Comparison of ENCODE assay signal across 15 cellular contexts in genomic region chr10:43946445-43946844, GRCh38.
DNase-seq lines count a peak whose midpoint lies in the region; ATAC-seq and TF ChIP-seq lines count a peak whose summit lies in the region.
"Had no signal": no experiment of that assay in that cellular context is flagged by ENCODE, and none has a peak within 500 bp of the region (broad histone marks: within the 10 kb centered on the region; RNA-seq: fewer than 3 reads in every experiment).

No MANE protein-coding gene starts in this region.

- no peaks in the 10 kb centered on the region for H3K9me3 ChIP-seq in right atrium auricular region

- no peak overlapping the region for H3K4me3 Mint-ChIP-seq in progenitor cell of endocrine pancreas (ENCODE audit: low read depth)
- H3K4me3 Mint-ChIP-seq: B cell; CD4-positive, alpha-beta T cell; HFFc6 had no signal

- H3K4me1 ChIP-seq in right atrium auricular region = peaks cover 0 to 20% of the 10 kb centered on the region in 2 donors

- H3K4me1 Mint-ChIP-seq in progenitor cell of endocrine pancreas (ENCODE audit: low read depth) = no peaks in the 10 kb centered on the region
- H3K4me1 Mint-ChIP-seq: B cell had no signal

- no peak for ATAC-seq in GM18502 (IDR thresholded peaks at IDR 0.05; ENCODE audit: poor library complexity, unreplicated experiment)
- ATAC-seq: HepG2 had no signal

- H3K27ac ChIP-seq in right atrium auricular region = no peak overlapping the region

- no peak overlapping the region for H3K4me3 ChIP-seq in right atrium auricular region

- no peaks in the 10 kb centered on the region for H3K36me3 ChIP-seq in right atrium auricular region

- no peaks in the 10 kb centered on the region for H3K36me3 Mint-ChIP-seq in progenitor cell of endocrine pancreas (ENCODE audit: insufficient read depth)

- H3K9me3 Mint-ChIP-seq in progenitor cell of endocrine pancreas (ENCODE audit: low read depth) = peaks cover 3% of the 10 kb centered on the region
- H3K9me3 Mint-ChIP-seq: HFFc6 had no signal

- no peak for TF ChIP-seq CTCF in right atrium auricular region (IDR thresholded peaks at IDR 0.05)
- no peak for TF ChIP-seq CTCF in progenitor cell of endocrine pancreas (IDR thresholded peaks at IDR 0.05; ENCODE audit: unreplicated experiment)

- no peaks in the 10 kb centered on the region for H3K27me3 ChIP-seq in right atrium auricular region

- H3K27ac Mint-ChIP-seq in progenitor cell of endocrine pancreas = no peak overlapping the region
- H3K27ac Mint-ChIP-seq: B cell; CD4-positive, alpha-beta T cell; HFFc6 had no signal

- H3K27me3 Mint-ChIP-seq in progenitor cell of endocrine pancreas = peaks cover 5% of the 10 kb centered on the region

- intact Hi-C loops in cardiac septum (cut with DNase I) (no loop called here), posterior vena cava (cut with DNase I) (no loop called here)

- DNase-seq in right atrium auricular region (ENCODE audit: low spot score) (peak; percentile 23), cardiac septum (ENCODE audit: low spot score) (no peak), islet precursor cell (peak; percentile 5), posterior vena cava (ENCODE audit: low spot score) (peak; percentile 26), iPS-NIHi11 (ENCODE audit: low spot score) (no peak), progenitor cell of endocrine pancreas (ENCODE audit: low spot score, unreplicated experiment) (no peak)
- DNase-seq: C1 segment of cervical spinal cord; CD4-positive, alpha-beta T cell; DND-41; GDM1; HCEC 1CT; HFFc6 had no signal

Comparison
In these comparisons a context has a peak if more than half of its experiments do, and no peak if none do; other contexts are left out.
1. DNase-seq: peak in right atrium auricular region (single experiment), islet precursor cell (single experiment) and posterior vena cava (single experiment); none in cardiac septum (single experiment), iPS-NIHi11 (single experiment) and progenitor cell of endocrine pancreas (single experiment).